In the genomic region with DNA sequence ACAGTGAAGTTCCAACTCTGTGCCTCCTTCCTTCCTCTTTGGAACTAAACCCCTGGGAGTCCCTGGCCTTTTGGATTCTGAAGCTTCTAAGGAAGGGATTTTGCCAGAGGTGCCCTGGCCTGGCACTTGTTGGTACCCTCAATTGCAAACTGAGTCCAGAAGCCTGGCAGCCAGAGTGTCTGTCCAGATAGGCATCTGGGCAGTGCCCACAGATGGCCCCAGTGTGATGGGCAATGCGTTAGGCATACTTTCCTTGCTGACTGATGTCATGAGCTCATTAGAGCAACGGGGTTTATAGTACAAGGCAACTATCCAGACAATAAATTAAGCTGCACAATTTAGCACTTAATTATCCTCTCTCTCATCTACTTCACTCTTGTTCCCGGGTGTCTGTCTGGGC, we compare ENCODE assay signal across 19 cellular contexts.
DNase-seq lines count a peak whose midpoint lies in the region; ATAC-seq and TF ChIP-seq lines count a peak whose summit lies in the region.
"Had no signal": no experiment of that assay in that cellular context is flagged by ENCODE, and none has a peak within 500 bp of the region (broad histone marks: within the 10 kb centered on the region; RNA-seq: fewer than 3 reads in every experiment).

No MANE protein-coding gene starts in this region.

- no peak for TF ChIP-seq EP300 in sigmoid colon (IDR thresholded peaks at IDR 0.05)

- H3K9me3 ChIP-seq in endodermal cell (ENCODE audit: control insufficient read depth, low read length) = no peaks in the 10 kb centered on the region
- no peaks in the 10 kb centered on the region for H3K9me3 ChIP-seq in sigmoid colon
- no peaks in the 10 kb centered on the region for H3K9me3 ChIP-seq in smooth muscle cell (replicated peaks; ENCODE audit: low read depth)
- H3K9me3 ChIP-seq: BE2C had no signal

- H3K27me3 Mint-ChIP-seq in endodermal cell (ENCODE audit: insufficient read depth) = peaks cover 53% of the 10 kb centered on the region

- H3K79me2 ChIP-seq in smooth muscle cell (ENCODE audit: low read depth) = no peaks in the 10 kb centered on the region

- H3K4me1 ChIP-seq in endodermal cell (ENCODE audit: control insufficient read depth, insufficient read depth, low read length) = peaks cover 8% of the 10 kb centered on the region
- peaks cover 0 to 14% (median 9%) of the 10 kb centered on the region in 4 donors for H3K4me1 ChIP-seq in sigmoid colon
- peaks cover 3% of the 10 kb centered on the region for H3K4me1 ChIP-seq in smooth muscle cell (ENCODE audit: low read depth)
- H3K4me1 ChIP-seq: BE2C had no signal

- DNase-seq in activated CD8-positive, alpha-beta memory T cell treated with anti-CD3 and anti-CD28 coated beads for 24 hours = peak; percentile 30
- DNase-seq in activated CD8-positive, alpha-beta memory T cell treated with anti-CD3 and anti-CD28 coated beads, Interleukin-2, amount 50 U/mL, for 48 hours = no peak
- DNase-seq in endodermal cell (peak; percentile 19), sigmoid colon (peak; percentile 21), smooth muscle cell (lab: John Stamatoyannopoulos, UW; ENCODE audit: unreplicated experiment) (no peak)
- DNase-seq: ACHN; BE2C; C1 segment of cervical spinal cord; CD4-positive, CD25-positive, alpha-beta regulatory T cell; CD8-positive, alpha-beta memory T cell; COR-L47; DMS 273 treated with DMSO at 0.1 percent for 48 hours; DMS53; DND-41; HCEC 1CT had no signal

- no peak overlapping the region for H3K27ac Mint-ChIP-seq in endodermal cell
- H3K27ac Mint-ChIP-seq: CD4-positive, CD25-positive, alpha-beta regulatory T cell; CD8-positive, alpha-beta memory T cell; GM23338 had no signal

- 89 to 90% methylated on average over 3 of the region's 3 CpGs for WGBS in endodermal cell (ENCODE audit: insufficient coverage in 1 of 2, insufficient read length in 1 of 2), 2 experiments
- 62 to 77% methylated on average over 3 of the region's 3 CpGs for WGBS in sigmoid colon, 2 donors
- WGBS in smooth muscle cell (ENCODE audit: low lambda C conversion rate) = 76% methylated on average over 3 of the region's 3 CpGs

- intact Hi-C loops in sigmoid colon (cut with DNase I) = no loop called here

- H3K27me3 ChIP-seq in endodermal cell (ENCODE audit: control insufficient read depth, insufficient read depth, low read length, poor library complexity, severe bottlenecking) (peaks cover 10% of the 10 kb centered on the region), sigmoid colon (no peaks in the 10 kb centered on the region), smooth muscle cell (ENCODE audit: low read depth) (peaks cover 42% of the 10 kb centered on the region)

- H3K27ac ChIP-seq in endodermal cell (ENCODE audit: low read depth, low read length) (no peak overlapping the region), sigmoid colon (no peak overlapping the region), smooth muscle cell (ENCODE audit: low read depth) (no peak overlapping the region)
- H3K27ac ChIP-seq: HL-60 had no signal

- TF ChIP-seq POLR2A in sigmoid colon (IDR thresholded peaks at IDR 0.05) = no peak

- ATAC-seq in GM21447 (IDR thresholded peaks at IDR 0.05; ENCODE audit: unreplicated experiment) = no peak
- ATAC-seq: GM12878, GM23338 had no signal

- no peak overlapping the region for H3K4me2 ChIP-seq in smooth muscle cell
- H3K4me2 ChIP-seq: GM23338 had no signal

- H3F3A ChIP-seq in smooth muscle cell (ENCODE audit: low read depth) = no peaks in the 10 kb centered on the region

- no peak overlapping the region for H3K9ac ChIP-seq in endodermal cell (ENCODE audit: extremely low read depth, low read length, poor library complexity, severe bottlenecking)
- no peak overlapping the region for H3K9ac ChIP-seq in smooth muscle cell (ENCODE audit: low read depth)

- H3K4me1 Mint-ChIP-seq in endodermal cell = peaks cover 21% of the 10 kb centered on the region
- H3K4me1 Mint-ChIP-seq: CD8-positive, alpha-beta memory T cell had no signal

- no peaks in the 10 kb centered on the region for H4K20me1 ChIP-seq in smooth muscle cell (ENCODE audit: low read depth)

- H2AFZ ChIP-seq in smooth muscle cell (ENCODE audit: low read depth) = no peak overlapping the region
- H2AFZ ChIP-seq: GM23338 had no signal

- no peak for TF ChIP-seq CTCF in endodermal cell (conservative IDR thresholded peaks at IDR 0.05)
- TF ChIP-seq CTCF in sigmoid colon (IDR thresholded peaks at IDR 0.05) = no peak
- TF ChIP-seq CTCF in smooth muscle cell (IDR thresholded peaks at IDR 0.05; ENCODE audit: borderline replicate concordance, insufficient read depth, poor library complexity, severe bottlenecking) = no peak

- H3K36me3 ChIP-seq in endodermal cell (ENCODE audit: control insufficient read depth, insufficient read depth, low read length) (no peaks in the 10 kb centered on the region), sigmoid colon (no peaks in the 10 kb centered on the region), smooth muscle cell (ENCODE audit: low read depth) (no peaks in the 10 kb centered on the region)
- H3K36me3 ChIP-seq: BE2C had no signal

- H3K9me3 Mint-ChIP-seq in endodermal cell = peaks cover 5% of the 10 kb centered on the region
- H3K9me3 Mint-ChIP-seq: CD8-positive, alpha-beta memory T cell had no signal

- no peaks in the 10 kb centered on the region for H3K36me3 Mint-ChIP-seq in endodermal cell (ENCODE audit: low read depth)
- H3K36me3 Mint-ChIP-seq: CD4-positive, CD25-positive, alpha-beta regulatory T cell; CD8-positive, alpha-beta memory T cell had no signal

- no peak overlapping the region for H3K4me3 Mint-ChIP-seq in endodermal cell
- H3K4me3 Mint-ChIP-seq: CD4-positive, CD25-positive, alpha-beta regulatory T cell; CD8-positive, alpha-beta memory T cell; GM23338 had no signal

- H3K4me3 ChIP-seq in endodermal cell (ENCODE audit: low read length) (no peak overlapping the region), sigmoid colon (no peak overlapping the region), smooth muscle cell (no peak overlapping the region)
- H3K4me3 ChIP-seq: GM12878, GM23338 had no signal

Comparison
In these comparisons a context has a peak if more than half of its experiments do, and no peak if none do; other contexts are left out.
1. DNase-seq: peak in activated CD8-positive, alpha-beta memory T cell treated with anti-CD3 and anti-CD28 coated beads for 24 hours (single experiment), endodermal cell (single experiment) and sigmoid colon (single experiment); none in activated CD8-positive, alpha-beta memory T cell treated with anti-CD3 and anti-CD28 coated beads, Interleukin-2, amount 50 U/mL, for 48 hours (single experiment) and smooth muscle cell (single experiment).